11 cellular contexts compared by ENCODE assay signal in the genomic region with DNA sequence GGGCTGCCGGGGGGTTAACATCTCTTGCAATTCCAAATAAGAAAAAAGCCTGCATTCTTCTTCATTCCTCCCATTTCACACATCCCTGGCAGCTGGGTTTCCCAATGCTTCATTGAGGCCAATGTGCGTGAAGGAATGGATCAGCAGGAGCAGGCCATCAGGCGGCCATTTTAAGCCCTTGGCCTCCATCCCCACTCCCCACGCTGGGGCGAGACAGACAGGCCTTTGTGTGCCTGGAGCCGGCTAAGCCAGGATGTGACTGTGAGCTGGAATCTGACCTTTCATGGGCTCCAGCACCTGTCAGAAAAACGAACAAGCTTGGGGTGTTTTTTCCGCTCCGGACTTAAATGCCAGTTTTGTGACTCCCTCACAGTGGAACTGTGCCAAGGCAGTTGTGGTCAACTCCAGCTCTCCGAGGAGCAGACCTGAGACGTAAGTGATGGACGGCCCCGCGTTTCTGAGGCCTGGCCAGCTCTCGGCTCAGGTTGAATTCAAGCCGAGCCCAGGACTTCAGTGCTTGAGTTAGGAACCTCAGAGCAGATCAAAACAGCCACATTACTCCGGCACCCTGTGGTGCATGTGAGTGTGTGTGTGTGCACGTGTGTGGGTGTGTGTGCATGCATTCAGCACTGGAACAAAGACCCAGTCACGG.
A peak's percentile ranks its signal among the peaks of the same experiment; 100 is the strongest.
DNase-seq lines count a peak whose midpoint lies in the region; ATAC-seq and TF ChIP-seq lines count a peak whose summit lies in the region.
"Had no signal": no experiment of that assay in that cellular context is flagged by ENCODE, and none has a peak within 500 bp of the region (broad histone marks: within the 10 kb centered on the region; RNA-seq: fewer than 3 reads in every experiment).

No MANE protein-coding gene starts in this region.

- peaks cover 14% of the 10 kb centered on the region for H3K36me3 Mint-ChIP-seq in neural crest cell (ENCODE audit: low read depth)

- H3K4me3 ChIP-seq in fibroblast of pulmonary artery (replicated peaks; ENCODE audit: low read depth, low read length) = no peak overlapping the region

- H3K9me3 Mint-ChIP-seq in neural crest cell = peaks cover 24% of the 10 kb centered on the region

- TF ChIP-seq CTCF in fibroblast of pulmonary artery (IDR thresholded peaks at IDR 0.05; ENCODE audit: low read length, missing control alignments) = no peak
- no peak for TF ChIP-seq CTCF in neural crest cell (conservative IDR thresholded peaks at IDR 0.05)

- no peak overlapping the region for H3K4me3 Mint-ChIP-seq in neural crest cell
- H3K4me3 Mint-ChIP-seq: dendritic cell treated with granulocyte-macrophage colony-stimulating factor and Interleukin-4, amounts not matched to agents 40 ng/mL and 50 ng/mL, for 4 days had no signal

- H3K4me1 Mint-ChIP-seq in neural crest cell = peaks cover 31% of the 10 kb centered on the region

- DNase-seq in Ammon's horn (ENCODE audit: low spot score) (peak; percentile 57), fibroblast of pulmonary artery (ENCODE audit: low read depth) (peak; percentile 91), neural crest cell (ENCODE audit: low read depth, low spot score) (peak; percentile 17), SK-N-DZ (ENCODE audit: low spot score) (no peak), KG1 (lab: John Stamatoyannopoulos, UW) (no peak)
- DNase-seq in activated naive CD4-positive, alpha-beta T cell treated with anti-CD3 and anti-CD28 coated beads, Interleukin-2, amount 50 U/mL, for 16 hours = no peak
- DNase-seq: activated CD4-positive, alpha-beta T cell treated with anti-CD3 and anti-CD28 coated beads for 1 hour; NCI-H2227 treated with DMSO at 0.1 percent for 48 hours had no signal

- H3K27ac Mint-ChIP-seq in neural crest cell (ENCODE audit: unreplicated experiment) = peak overlapping the region; percentile 87
- H3K27ac Mint-ChIP-seq: dendritic cell treated with granulocyte-macrophage colony-stimulating factor and Interleukin-4, amounts not matched to agents 40 ng/mL and 50 ng/mL, for 4 days had no signal

- ATAC-seq in SK-N-SH treated with all-trans-retinoic acid at 6 μM for 48 hours (peak; percentile 58), HG02885 (IDR thresholded peaks at IDR 0.05; ENCODE audit: poor library complexity, unreplicated experiment) (no peak)

- no peaks in the 10 kb centered on the region for H3K27me3 Mint-ChIP-seq in neural crest cell (ENCODE audit: low read depth)

TF ChIP-seq in SK-N-SH treated with all-trans-retinoic acid at 6 μM for 48 hours, 23 proteins besides CTCF, POLR2A, EP300 and RAD21:
- TF ChIP-seq, protein P1, sequence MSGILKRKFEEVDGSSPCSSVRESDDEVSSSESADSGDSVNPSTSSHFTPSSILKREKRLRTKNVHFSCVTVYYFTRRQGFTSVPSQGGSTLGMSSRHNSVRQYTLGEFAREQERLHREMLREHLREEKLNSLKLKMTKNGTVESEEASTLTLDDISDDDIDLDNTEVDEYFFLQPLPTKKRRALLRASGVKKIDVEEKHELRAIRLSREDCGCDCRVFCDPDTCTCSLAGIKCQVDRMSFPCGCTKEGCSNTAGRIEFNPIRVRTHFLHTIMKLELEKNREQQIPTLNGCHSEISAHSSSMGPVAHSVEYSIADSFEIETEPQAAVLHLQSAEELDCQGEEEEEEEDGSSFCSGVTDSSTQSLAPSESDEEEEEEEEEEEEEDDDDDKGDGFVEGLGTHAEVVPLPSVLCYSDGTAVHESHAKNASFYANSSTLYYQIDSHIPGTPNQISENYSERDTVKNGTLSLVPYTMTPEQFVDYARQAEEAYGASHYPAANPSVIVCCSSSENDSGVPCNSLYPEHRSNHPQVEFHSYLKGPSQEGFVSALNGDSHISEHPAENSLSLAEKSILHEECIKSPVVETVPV (CRISPR knock-in tag; IDR thresholded peaks at IDR 0.05) = no peak
- no peak for TF ChIP-seq SNAI2 (CRISPR knock-in tag; IDR thresholded peaks at IDR 0.05)
- peak; percentile 70; the same call in 1 of the 2 replicates for TF ChIP-seq ZFP3 (CRISPR knock-in tag; IDR thresholded peaks at IDR 0.05)
- TF ChIP-seq, protein P2, sequence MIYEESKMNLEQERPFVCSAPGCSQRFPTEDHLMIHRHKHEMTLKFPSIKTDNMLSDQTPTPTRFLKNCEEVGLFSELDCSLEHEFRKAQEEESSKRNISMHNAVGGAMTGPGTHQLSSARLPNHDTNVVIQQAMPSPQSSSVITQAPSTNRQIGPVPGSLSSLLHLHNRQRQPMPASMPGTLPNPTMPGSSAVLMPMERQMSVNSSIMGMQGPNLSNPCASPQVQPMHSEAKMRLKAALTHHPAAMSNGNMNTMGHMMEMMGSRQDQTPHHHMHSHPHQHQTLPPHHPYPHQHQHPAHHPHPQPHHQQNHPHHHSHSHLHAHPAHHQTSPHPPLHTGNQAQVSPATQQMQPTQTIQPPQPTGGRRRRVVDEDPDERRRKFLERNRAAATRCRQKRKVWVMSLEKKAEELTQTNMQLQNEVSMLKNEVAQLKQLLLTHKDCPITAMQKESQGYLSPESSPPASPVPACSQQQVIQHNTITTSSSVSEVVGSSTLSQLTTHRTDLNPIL (CRISPR knock-in tag; IDR thresholded peaks at IDR 0.05; ENCODE audit: low read depth) = no peak
- TF ChIP-seq, protein P3, sequence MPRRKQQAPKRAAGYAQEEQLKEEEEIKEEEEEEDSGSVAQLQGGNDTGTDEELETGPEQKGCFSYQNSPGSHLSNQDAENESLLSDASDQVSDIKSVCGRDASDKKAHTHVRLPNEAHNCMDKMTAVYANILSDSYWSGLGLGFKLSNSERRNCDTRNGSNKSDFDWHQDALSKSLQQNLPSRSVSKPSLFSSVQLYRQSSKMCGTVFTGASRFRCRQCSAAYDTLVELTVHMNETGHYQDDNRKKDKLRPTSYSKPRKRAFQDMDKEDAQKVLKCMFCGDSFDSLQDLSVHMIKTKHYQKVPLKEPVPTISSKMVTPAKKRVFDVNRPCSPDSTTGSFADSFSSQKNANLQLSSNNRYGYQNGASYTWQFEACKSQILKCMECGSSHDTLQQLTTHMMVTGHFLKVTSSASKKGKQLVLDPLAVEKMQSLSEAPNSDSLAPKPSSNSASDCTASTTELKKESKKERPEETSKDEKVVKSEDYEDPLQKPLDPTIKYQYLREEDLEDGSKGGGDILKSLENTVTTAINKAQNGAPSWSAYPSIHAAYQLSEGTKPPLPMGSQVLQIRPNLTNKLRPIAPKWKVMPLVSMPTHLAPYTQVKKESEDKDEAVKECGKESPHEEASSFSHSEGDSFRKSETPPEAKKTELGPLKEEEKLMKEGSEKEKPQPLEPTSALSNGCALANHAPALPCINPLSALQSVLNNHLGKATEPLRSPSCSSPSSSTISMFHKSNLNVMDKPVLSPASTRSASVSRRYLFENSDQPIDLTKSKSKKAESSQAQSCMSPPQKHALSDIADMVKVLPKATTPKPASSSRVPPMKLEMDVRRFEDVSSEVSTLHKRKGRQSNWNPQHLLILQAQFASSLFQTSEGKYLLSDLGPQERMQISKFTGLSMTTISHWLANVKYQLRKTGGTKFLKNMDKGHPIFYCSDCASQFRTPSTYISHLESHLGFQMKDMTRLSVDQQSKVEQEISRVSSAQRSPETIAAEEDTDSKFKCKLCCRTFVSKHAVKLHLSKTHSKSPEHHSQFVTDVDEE (CRISPR knock-in tag; IDR thresholded peaks at IDR 0.05) = no peak
- peak; percentile 35; the same call in 1 of the 2 replicates for TF ChIP-seq CSDC2 (CRISPR knock-in tag; IDR thresholded peaks at IDR 0.05)
- TF ChIP-seq ESRRG (CRISPR knock-in tag; IDR thresholded peaks at IDR 0.05) = no peak
- peak; percentile 68; the same call in 1 of the 2 replicates for TF ChIP-seq TOX (CRISPR knock-in tag; IDR thresholded peaks at IDR 0.05; ENCODE audit: borderline replicate concordance)
- TF ChIP-seq ISL1 (CRISPR knock-in tag; IDR thresholded peaks at IDR 0.05) = no peak
- TF ChIP-seq ZC3H10 (CRISPR knock-in tag; IDR thresholded peaks at IDR 0.05) = peak; percentile 82

Comparison
In these comparisons a context has a peak if more than half of its experiments do, and no peak if none do; other contexts are left out.
1. DNase-seq: peak in Ammon's horn (single experiment), fibroblast of pulmonary artery (single experiment) and neural crest cell (single experiment); none in activated naive CD4-positive, alpha-beta T cell treated with anti-CD3 and anti-CD28 coated beads, Interleukin-2, amount 50 U/mL, for 16 hours (single experiment), SK-N-DZ (single experiment) and KG1 (single experiment).